In the genomic region with DNA sequence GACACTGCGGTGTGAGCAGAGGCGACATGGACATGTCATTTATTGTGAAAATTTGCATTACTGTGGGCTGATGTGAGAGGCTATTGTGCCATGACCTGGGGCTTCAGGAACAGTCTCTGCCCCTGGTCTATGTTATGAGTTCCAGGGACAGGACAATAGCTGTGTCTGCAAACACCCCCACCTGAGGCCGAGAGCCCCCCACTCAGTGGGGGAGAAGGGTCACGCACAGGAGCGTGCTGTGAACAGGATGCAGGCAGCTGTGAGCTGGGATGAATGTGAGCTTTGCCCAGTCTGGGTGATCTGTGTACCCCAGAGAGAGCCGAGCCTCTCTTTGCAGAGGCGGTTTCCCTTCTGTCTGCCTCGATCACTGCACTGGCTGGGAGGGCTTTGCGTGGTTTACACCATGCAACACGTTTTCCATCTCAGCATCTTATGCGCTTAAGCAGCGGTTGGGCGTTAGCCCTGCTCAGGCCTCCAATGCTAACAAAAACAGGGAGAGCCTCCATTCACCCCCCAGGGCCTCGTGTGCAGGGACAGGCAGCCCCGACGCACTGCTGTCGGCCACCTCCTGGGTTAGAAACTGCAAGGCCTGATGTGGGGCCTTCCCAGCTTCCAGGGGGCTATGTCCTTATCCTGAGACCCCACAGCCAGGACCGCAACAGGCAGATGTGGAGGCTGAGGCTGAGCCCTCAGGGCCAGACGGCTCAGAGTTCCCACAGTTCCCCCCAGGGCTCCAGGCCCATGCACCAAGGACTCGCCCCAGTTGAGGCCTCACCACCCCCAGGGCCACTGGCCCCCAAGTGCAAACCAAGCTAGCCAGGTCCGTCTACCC, we compare ENCODE assay signal across 1 cellular context.
A peak's percentile ranks its signal among the peaks of the same experiment; 100 is the strongest.
TF ChIP-seq lines count a peak whose summit lies in the region.

No MANE protein-coding gene starts in this region.

TF ChIP-seq in HepG2, 621 proteins besides CTCF, POLR2A, EP300 and RAD21 (continued from another document and continues in another):
- TF ChIP-seq, protein P1, sequence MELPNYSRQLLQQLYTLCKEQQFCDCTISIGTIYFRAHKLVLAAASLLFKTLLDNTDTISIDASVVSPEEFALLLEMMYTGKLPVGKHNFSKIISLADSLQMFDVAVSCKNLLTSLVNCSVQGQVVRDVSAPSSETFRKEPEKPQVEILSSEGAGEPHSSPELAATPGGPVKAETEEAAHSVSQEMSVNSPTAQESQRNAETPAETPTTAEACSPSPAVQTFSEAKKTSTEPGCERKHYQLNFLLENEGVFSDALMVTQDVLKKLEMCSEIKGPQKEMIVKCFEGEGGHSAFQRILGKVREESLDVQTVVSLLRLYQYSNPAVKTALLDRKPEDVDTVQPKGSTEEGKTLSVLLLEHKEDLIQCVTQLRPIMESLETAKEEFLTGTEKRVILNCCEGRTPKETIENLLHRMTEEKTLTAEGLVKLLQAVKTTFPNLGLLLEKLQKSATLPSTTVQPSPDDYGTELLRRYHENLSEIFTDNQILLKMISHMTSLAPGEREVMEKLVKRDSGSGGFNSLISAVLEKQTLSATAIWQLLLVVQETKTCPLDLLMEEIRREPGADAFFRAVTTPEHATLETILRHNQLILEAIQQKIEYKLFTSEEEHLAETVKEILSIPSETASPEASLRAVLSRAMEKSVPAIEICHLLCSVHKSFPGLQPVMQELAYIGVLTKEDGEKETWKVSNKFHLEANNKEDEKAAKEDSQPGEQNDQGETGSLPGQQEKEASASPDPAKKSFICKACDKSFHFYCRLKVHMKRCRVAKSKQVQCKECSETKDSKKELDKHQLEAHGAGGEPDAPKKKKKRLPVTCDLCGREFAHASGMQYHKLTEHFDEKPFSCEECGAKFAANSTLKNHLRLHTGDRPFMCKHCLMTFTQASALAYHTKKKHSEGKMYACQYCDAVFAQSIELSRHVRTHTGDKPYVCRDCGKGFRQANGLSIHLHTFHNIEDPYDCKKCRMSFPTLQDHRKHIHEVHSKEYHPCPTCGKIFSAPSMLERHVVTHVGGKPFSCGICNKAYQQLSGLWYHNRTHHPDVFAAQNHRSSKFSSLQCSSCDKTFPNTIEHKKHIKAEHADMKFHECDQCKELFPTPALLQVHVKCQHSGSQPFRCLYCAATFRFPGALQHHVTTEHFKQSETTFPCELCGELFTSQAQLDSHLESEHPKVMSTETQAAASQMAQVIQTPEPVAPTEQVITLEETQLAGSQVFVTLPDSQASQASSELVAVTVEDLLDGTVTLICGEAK (IDR thresholded peaks at IDR 0.05) = no peak
- TF ChIP-seq, protein P1 (CRISPR knock-in tag; IDR thresholded peaks at IDR 0.05) = 0 out of 2 replicates have a peak, but pooled peaks have one; percentile 41
- TF ChIP-seq CREB1 (IDR thresholded peaks at IDR 0.05) (no peak), CREB1 (CRISPR knock-in tag; IDR thresholded peaks at IDR 0.05) (no peak), ZNF776 (CRISPR knock-in tag; IDR thresholded peaks at IDR 0.05) (0 out of 2 replicates have a peak, but pooled peaks have one; percentile 72), DR1 (CRISPR knock-in tag; IDR thresholded peaks at IDR 0.05) (0 out of 2 replicates have a peak, but pooled peaks have one; percentile 30), RCOR2 (CRISPR knock-in tag; IDR thresholded peaks at IDR 0.05) (peak; percentile 66; the same call in 1 of the 2 replicates), HCFC1 (IDR thresholded peaks at IDR 0.05; ENCODE audit: low read depth, low read length) (no peak), ZFP36L1 (CRISPR knock-in tag; IDR thresholded peaks at IDR 0.05) (no peak), KLF16 (CRISPR knock-in tag; IDR thresholded peaks at IDR 0.05) (no peak), SOX6 (IDR thresholded peaks at IDR 0.05) (no peak), SOX6 (CRISPR knock-in tag; IDR thresholded peaks at IDR 0.05) (peak; percentile 28), PATZ1 (CRISPR knock-in tag; IDR thresholded peaks at IDR 0.05) (peak; percentile 89), LCORL (IDR thresholded peaks at IDR 0.05) (no peak), LCORL (CRISPR knock-in tag; IDR thresholded peaks at IDR 0.05) (peak; percentile 68; the same call in 1 of the 2 replicates), PRPF4 (IDR thresholded peaks at IDR 0.05; ENCODE audit: low read depth, low read length, poor library complexity, severe bottlenecking) (no peak), HINFP (CRISPR knock-in tag; IDR thresholded peaks at IDR 0.05; ENCODE audit: low read depth) (peak; percentile 70; the same call in 1 of the 2 replicates), SOX5 (CRISPR knock-in tag; IDR thresholded peaks at IDR 0.05; ENCODE audit: borderline replicate concordance) (0 out of 2 replicates have a peak, but pooled peaks have one; percentile 7), HOXA5 (CRISPR knock-in tag; IDR thresholded peaks at IDR 0.05) (no peak), SETDB1 (CRISPR knock-in tag; IDR thresholded peaks at IDR 0.05; ENCODE audit: borderline replicate concordance) (no peak), CERS6 (CRISPR knock-in tag; IDR thresholded peaks at IDR 0.05) (peak; percentile 37; the same call in 1 of the 2 replicates), HMGXB4 (CRISPR knock-in tag; IDR thresholded peaks at IDR 0.05; ENCODE audit: borderline replicate concordance in 1 of 2, low read depth in 1 of 2) (peak in 1 of 2 experiments; percentile 62; a peak in 2 of 4 replicates), TBP (CRISPR knock-in tag; IDR thresholded peaks at IDR 0.05) (no peak), AHR (CRISPR knock-in tag; IDR thresholded peaks at IDR 0.05) (0 out of 2 replicates have a peak, but pooled peaks have one; percentile 17), ZFX (CRISPR knock-in tag; IDR thresholded peaks at IDR 0.05; ENCODE audit: low read depth) (peak; percentile 63), ZNF333 (CRISPR knock-in tag; IDR thresholded peaks at IDR 0.05; ENCODE audit: borderline replicate concordance) (peak; percentile 79; the same call in 1 of the 2 replicates)
- TF ChIP-seq, protein P2, sequence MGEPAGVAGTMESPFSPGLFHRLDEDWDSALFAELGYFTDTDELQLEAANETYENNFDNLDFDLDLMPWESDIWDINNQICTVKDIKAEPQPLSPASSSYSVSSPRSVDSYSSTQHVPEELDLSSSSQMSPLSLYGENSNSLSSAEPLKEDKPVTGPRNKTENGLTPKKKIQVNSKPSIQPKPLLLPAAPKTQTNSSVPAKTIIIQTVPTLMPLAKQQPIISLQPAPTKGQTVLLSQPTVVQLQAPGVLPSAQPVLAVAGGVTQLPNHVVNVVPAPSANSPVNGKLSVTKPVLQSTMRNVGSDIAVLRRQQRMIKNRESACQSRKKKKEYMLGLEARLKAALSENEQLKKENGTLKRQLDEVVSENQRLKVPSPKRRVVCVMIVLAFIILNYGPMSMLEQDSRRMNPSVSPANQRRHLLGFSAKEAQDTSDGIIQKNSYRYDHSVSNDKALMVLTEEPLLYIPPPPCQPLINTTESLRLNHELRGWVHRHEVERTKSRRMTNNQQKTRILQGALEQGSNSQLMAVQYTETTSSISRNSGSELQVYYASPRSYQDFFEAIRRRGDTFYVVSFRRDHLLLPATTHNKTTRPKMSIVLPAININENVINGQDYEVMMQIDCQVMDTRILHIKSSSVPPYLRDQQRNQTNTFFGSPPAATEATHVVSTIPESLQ (CRISPR knock-in tag; conservative IDR thresholded peaks at IDR 0.05) = no peak
- TF ChIP-seq, protein P3, sequence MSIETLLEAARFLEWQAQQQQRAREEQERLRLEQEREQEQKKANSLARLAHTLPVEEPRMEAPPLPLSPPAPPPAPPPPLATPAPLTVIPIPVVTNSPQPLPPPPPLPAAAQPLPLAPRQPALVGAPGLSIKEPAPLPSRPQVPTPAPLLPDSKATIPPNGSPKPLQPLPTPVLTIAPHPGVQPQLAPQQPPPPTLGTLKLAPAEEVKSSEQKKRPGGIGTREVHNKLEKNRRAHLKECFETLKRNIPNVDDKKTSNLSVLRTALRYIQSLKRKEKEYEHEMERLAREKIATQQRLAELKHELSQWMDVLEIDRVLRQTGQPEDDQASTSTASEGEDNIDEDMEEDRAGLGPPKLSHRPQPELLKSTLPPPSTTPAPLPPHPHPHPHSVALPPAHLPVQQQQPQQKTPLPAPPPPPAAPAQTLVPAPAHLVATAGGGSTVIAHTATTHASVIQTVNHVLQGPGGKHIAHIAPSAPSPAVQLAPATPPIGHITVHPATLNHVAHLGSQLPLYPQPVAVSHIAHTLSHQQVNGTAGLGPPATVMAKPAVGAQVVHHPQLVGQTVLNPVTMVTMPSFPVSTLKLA (IDR thresholded peaks at IDR 0.05) = no peak
- TF ChIP-seq, protein P4, sequence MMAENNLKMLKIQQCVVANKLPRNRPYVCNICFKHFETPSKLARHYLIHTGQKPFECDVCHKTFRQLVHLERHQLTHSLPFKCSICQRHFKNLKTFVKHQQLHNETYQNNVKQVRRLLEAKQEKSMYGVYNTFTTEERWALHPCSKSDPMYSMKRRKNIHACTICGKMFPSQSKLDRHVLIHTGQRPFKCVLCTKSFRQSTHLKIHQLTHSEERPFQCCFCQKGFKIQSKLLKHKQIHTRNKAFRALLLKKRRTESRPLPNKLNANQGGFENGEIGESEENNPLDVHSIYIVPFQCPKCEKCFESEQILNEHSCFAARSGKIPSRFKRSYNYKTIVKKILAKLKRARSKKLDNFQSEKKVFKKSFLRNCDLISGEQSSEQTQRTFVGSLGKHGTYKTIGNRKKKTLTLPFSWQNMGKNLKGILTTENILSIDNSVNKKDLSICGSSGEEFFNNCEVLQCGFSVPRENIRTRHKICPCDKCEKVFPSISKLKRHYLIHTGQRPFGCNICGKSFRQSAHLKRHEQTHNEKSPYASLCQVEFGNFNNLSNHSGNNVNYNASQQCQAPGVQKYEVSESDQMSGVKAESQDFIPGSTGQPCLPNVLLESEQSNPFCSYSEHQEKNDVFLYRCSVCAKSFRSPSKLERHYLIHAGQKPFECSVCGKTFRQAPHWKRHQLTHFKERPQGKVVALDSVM (CRISPR knock-in tag; IDR thresholded peaks at IDR 0.05) = peak; percentile 62; the same call in 1 of the 2 replicates
